In the genomic region with DNA sequence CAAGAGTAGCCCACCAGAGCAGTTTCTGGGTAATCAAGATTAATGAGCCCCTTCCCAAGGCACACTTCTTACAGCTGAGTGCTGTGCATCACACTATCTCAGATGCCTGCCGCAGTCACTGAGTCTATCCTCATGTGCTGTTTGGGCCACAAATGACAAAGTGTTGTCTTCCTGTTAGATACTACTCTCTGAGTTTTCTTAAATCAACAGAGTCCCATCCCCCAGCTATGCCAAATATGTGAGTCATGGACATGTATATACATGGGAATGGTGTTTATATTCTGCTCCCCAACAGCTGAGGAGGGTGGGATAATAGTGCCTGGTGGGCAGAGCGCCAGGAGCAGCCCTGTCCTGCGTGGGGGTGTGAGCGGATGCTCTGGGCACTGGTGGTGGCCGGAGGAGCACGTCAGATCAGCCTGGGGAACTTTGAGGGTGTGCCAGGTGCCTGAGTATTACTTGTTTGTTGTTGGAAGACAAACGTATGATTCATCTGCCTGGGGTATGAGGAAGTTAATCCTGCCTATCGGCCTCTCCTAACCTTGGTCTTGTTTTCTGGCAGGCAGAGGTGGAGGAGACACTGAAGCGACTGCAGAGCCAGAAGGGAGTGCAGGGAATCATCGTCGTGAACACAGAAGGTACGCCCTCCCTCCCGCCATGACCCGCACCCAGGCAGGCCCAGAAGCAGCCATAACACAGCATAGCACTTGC, we compare ENCODE assay signal across 1 cellular context.
TF ChIP-seq lines count a peak whose summit lies in the region.

No MANE protein-coding gene starts in this region.

TF ChIP-seq in K562, 482 proteins besides CTCF, POLR2A, EP300 and RAD21:
- TF ChIP-seq, protein P1, sequence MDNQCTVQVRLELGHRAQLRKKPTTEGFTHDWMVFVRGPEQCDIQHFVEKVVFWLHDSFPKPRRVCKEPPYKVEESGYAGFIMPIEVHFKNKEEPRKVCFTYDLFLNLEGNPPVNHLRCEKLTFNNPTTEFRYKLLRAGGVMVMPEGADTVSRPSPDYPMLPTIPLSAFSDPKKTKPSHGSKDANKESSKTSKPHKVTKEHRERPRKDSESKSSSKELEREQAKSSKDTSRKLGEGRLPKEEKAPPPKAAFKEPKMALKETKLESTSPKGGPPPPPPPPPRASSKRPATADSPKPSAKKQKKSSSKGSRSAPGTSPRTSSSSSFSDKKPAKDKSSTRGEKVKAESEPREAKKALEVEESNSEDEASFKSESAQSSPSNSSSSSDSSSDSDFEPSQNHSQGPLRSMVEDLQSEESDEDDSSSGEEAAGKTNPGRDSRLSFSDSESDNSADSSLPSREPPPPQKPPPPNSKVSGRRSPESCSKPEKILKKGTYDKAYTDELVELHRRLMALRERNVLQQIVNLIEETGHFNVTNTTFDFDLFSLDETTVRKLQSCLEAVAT (IDR thresholded peaks at IDR 0.05) = peak in 1 of 2 experiments; percentile 92; a peak in 2 of 4 replicates
- TF ChIP-seq, protein P2, sequence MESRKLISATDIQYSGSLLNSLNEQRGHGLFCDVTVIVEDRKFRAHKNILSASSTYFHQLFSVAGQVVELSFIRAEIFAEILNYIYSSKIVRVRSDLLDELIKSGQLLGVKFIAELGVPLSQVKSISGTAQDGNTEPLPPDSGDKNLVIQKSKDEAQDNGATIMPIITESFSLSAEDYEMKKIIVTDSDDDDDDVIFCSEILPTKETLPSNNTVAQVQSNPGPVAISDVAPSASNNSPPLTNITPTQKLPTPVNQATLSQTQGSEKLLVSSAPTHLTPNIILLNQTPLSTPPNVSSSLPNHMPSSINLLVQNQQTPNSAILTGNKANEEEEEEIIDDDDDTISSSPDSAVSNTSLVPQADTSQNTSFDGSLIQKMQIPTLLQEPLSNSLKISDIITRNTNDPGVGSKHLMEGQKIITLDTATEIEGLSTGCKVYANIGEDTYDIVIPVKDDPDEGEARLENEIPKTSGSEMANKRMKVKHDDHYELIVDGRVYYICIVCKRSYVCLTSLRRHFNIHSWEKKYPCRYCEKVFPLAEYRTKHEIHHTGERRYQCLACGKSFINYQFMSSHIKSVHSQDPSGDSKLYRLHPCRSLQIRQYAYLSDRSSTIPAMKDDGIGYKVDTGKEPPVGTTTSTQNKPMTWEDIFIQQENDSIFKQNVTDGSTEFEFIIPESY (CRISPR knock-in tag; IDR thresholded peaks at IDR 0.05) = peak; percentile 75; the same call in 1 of the 2 replicates
- TF ChIP-seq ATF1 (CRISPR knock-in tag; IDR thresholded peaks at IDR 0.05) (no peak), ATF1 (tag; IDR thresholded peaks at IDR 0.05) (no peak), ZNF316 (IDR thresholded peaks at IDR 0.05) (no peak), JUND (IDR thresholded peaks at IDR 0.05; ENCODE audit: borderline replicate concordance, low read depth, low read length) (peak; percentile 19; the same call in 1 of the 2 replicates), JUND (tag; IDR thresholded peaks at IDR 0.05; ENCODE audit: borderline replicate concordance, low read depth, low read length) (peak; percentile 53; the same call in 1 of the 3 replicates), ARID1B (IDR thresholded peaks at IDR 0.05) (peak; percentile 20; the same call in 1 of the 2 replicates), FOSL1 (tag; conservative IDR thresholded peaks at IDR 0.05) (peak; percentile 92), ZBTB17 (CRISPR knock-in tag; IDR thresholded peaks at IDR 0.05) (peak; percentile 75; the same call in 1 of the 2 replicates), MAFK (IDR thresholded peaks at IDR 0.05; ENCODE audit: low read length) (no peak), HOXB6 (CRISPR knock-in tag; IDR thresholded peaks at IDR 0.05; ENCODE audit: borderline replicate concordance) (no peak), NFIC (IDR thresholded peaks at IDR 0.05) (peak; percentile 55; the same call in 1 of the 2 replicates), FOXA3 (CRISPR knock-in tag; conservative IDR thresholded peaks at IDR 0.05 in 1 of 2, IDR thresholded peaks at IDR 0.05 in 1 of 2) (peak in 1 of 2 experiments; percentile 83; a peak in 1 of 4 replicates), DPF2 (IDR thresholded peaks at IDR 0.05) (0 out of 2 replicates have a peak, but pooled peaks have one; percentile 14)
- TF ChIP-seq, protein P3, sequence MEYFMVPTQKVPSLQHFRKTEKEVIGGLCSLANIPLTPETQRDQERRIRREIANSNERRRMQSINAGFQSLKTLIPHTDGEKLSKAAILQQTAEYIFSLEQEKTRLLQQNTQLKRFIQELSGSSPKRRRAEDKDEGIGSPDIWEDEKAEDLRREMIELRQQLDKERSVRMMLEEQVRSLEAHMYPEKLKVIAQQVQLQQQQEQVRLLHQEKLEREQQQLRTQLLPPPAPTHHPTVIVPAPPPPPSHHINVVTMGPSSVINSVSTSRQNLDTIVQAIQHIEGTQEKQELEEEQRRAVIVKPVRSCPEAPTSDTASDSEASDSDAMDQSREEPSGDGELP (CRISPR knock-in tag; IDR thresholded peaks at IDR 0.05; ENCODE audit: borderline replicate concordance) = peak; percentile 55; the same call in 1 of the 2 replicates
- TF ChIP-seq, protein P4, sequence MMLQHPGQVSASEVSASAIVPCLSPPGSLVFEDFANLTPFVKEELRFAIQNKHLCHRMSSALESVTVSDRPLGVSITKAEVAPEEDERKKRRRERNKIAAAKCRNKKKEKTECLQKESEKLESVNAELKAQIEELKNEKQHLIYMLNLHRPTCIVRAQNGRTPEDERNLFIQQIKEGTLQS (IDR thresholded peaks at IDR 0.05) = peak; percentile 68
- TF ChIP-seq, protein P4 (CRISPR knock-in tag; conservative IDR thresholded peaks at IDR 0.05) = no peak
- TF ChIP-seq, protein P5, sequence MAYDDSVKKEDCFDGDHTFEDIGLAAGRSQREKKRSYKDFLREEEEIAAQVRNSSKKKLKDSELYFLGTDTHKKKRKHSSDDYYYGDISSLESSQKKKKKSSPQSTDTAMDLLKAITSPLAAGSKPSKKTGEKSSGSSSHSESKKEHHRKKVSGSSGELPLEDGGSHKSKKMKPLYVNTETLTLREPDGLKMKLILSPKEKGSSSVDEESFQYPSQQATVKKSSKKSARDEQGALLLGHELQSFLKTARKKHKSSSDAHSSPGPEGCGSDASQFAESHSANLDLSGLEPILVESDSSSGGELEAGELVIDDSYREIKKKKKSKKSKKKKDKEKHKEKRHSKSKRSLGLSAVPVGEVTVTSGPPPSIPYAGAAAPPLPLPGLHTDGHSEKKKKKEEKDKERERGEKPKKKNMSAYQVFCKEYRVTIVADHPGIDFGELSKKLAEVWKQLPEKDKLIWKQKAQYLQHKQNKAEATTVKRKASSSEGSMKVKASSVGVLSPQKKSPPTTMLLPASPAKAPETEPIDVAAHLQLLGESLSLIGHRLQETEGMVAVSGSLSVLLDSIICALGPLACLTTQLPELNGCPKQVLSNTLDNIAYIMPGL (CRISPR knock-in tag; IDR thresholded peaks at IDR 0.05) = no peak
